In the genomic region with DNA sequence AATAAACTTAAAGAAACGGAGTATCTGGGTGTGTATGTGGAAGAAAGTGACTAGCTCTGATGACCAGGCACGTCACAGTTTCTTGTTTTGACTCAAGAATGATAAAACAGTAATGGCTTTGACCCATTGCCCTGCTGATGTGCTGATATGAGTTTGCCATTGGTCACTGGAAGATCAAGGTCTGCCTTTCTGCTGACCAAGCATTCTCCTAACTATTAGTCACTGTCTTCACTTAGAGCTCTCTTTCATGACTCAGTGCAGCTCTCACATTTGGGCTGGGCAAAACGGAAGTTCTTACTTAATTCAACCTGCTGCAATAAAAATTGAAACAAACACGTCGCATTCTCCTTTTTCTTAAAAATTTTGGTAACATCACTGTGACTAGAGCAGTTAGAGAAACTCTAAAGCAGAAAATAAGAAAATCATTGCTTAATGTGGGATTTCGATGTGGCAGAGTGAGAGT, we compare ENCODE assay signal across 9 cellular contexts.
DNase-seq lines count a peak whose midpoint lies in the region; ATAC-seq, FAIRE-seq and TF ChIP-seq lines count a peak whose summit lies in the region.
"Had no signal": no experiment of that assay in that cellular context is flagged by ENCODE, and none has a peak within 500 bp of the region (broad histone marks: within the 10 kb centered on the region; RNA-seq: fewer than 3 reads in every experiment).

No MANE protein-coding gene starts in this region.

- H3K9me3 ChIP-seq in K562 (replicated peaks; ENCODE audit: control insufficient read depth, insufficient read depth, low read depth, low read length) (no peaks in the 10 kb centered on the region), mesenchymal stem cell (ENCODE audit: control insufficient read depth, low read length) (no peaks in the 10 kb centered on the region)

- H2BK15ac ChIP-seq in mesenchymal stem cell (ENCODE audit: low read depth, poor library complexity, severe bottlenecking) = no peak overlapping the region

- H2AFZ ChIP-seq in K562 (ENCODE audit: low read depth, low read length) = no peak overlapping the region
- H2AFZ ChIP-seq in mesenchymal stem cell (ENCODE audit: low read depth, low read length) = no peak overlapping the region

- in situ Hi-C loops in K562 (cut with MboI) = no loop called here

- peak; percentile 54; the same call in 1 of the 2 replicates for TF ChIP-seq EP300 in K562 (IDR thresholded peaks at IDR 0.05; ENCODE audit: low read length)

- WGBS in K562 (ENCODE audit: insufficient coverage, low coverage, missing lambda C conversion rate) = 18% methylated on average over 6 of the region's 6 CpGs
- WGBS in mesenchymal stem cell = 0% methylated on average over 3 of the region's 6 CpGs

- H3K9ac ChIP-seq in K562 (ENCODE audit: insufficient read depth in 1 of 2, low read depth in 2 of 2, low read length in 2 of 2) = no peak overlapping the region
- peak overlapping the region; percentile 82 for H3K9ac ChIP-seq in mesenchymal stem cell (ENCODE audit: low read length)

- DNase-seq in A172 (ENCODE audit: low spot score) = peak; percentile 99
- DNase-seq in T follicular helper cell (ENCODE audit: low read depth) = peak; percentile 24
- DNase-seq in K562 (ENCODE audit: extremely low read depth in 1 of 4, low spot score in 3 of 4) = peak; percentile 20 to 77 (median 40)
- peak; percentile 93 for DNase-seq in mesenchymal stem cell
- peak; percentile 31 to 58 for DNase-seq in stimulated activated naive CD8-positive, alpha-beta T cell treated with anti-CD3 and anti-CD28 coated beads, Interleukin-15, amount 100 ng/mL, for 72 hours
- no peak for DNase-seq in NCI-H2081 treated with DMSO at 0.1 percent for 48 hours (lab: John Stamatoyannopoulos, UW)

- peak; percentile 95 for ATAC-seq in GM19025 (IDR thresholded peaks at IDR 0.05; ENCODE audit: low read depth, unreplicated experiment)
- ATAC-seq in HG03135 (IDR thresholded peaks at IDR 0.05; ENCODE audit: unreplicated experiment) = peak; percentile 93
- ATAC-seq in K562 = peak; percentile 98
- ATAC-seq in stimulated activated naive CD8-positive, alpha-beta T cell treated with anti-CD3 and anti-CD28 coated beads, Interleukin-15, amount 100 ng/mL, for 72 hours = peak; percentile 98

- no peaks in the 10 kb centered on the region for H3K9me1 ChIP-seq in K562 (ENCODE audit: control insufficient read depth, insufficient read depth, low read length)

- peak overlapping the region; percentile 68 to 77 for H3K4me3 Mint-ChIP-seq in stimulated activated naive CD8-positive, alpha-beta T cell treated with anti-CD3 and anti-CD28 coated beads, Interleukin-15, amount 100 ng/mL, for 72 hours

- H3K18ac ChIP-seq in mesenchymal stem cell (ENCODE audit: low read depth in 1 of 2, low read length in 2 of 2) = no peak overlapping the region

- CTCF ChIA-PET in K562 (lab: Yijun Ruan, JAX; ENCODE audit: low intra/inter-chr PET ratio) = no interaction called here

- no peaks in the 10 kb centered on the region; the same call in 2 of the 3 replicates for H3K36me3 ChIP-seq in K562 (ENCODE audit: control insufficient read depth, insufficient read depth, low read length)
- H3K36me3 ChIP-seq in mesenchymal stem cell (ENCODE audit: control insufficient read depth in 1 of 2, insufficient read depth in 2 of 2, low read depth in 1 of 2, low read length in 2 of 2) = no peaks in the 10 kb centered on the region

- no peak overlapping the region for H4K91ac ChIP-seq in mesenchymal stem cell (ENCODE audit: low read length)

- no peak for TF ChIP-seq RAD21 in K562 (CRISPR knock-in tag; conservative IDR thresholded peaks at IDR 0.05 in 1 of 2, IDR thresholded peaks at IDR 0.05 in 1 of 2)

- no peaks in the 10 kb centered on the region for H3K79me1 ChIP-seq in mesenchymal stem cell (replicated peaks; ENCODE audit: low read length, poor library complexity, severe bottlenecking)

- BruUV-seq in K562 (replicated peaks; lab: Mats Ljungman, UMichigan) = no TSS peak

- no peaks in the 10 kb centered on the region for H3K27me3 Mint-ChIP-seq in stimulated activated naive CD8-positive, alpha-beta T cell treated with anti-CD3 and anti-CD28 coated beads, Interleukin-15, amount 100 ng/mL, for 72 hours

- POLR2A ChIA-PET in K562 (lab: Yijun Ruan, JAX) = interaction anchor here (0.5 to 1.9 kb wide), 5 partner anchors 11 to 390 kb away, joined by 3 to 10 read pairs (median 3); partner anchors contain the start of gene BTG1

- H3K27me3 ChIP-seq in K562 (ENCODE audit: control insufficient read depth in 2 of 2, insufficient read depth in 2 of 2, low read length in 2 of 2) (no peaks in the 10 kb centered on the region), mesenchymal stem cell (ENCODE audit: control insufficient read depth in 1 of 2, insufficient read depth in 1 of 2, low read length in 2 of 2) (no peaks in the 10 kb centered on the region)

- H4K20me1 ChIP-seq in K562 (replicated peaks; ENCODE audit: control insufficient read depth, insufficient read depth, low read length) = peaks cover 7% of the 10 kb centered on the region; the same call in 1 of the 2 replicates

- no peak overlapping the region for H3K4ac ChIP-seq in mesenchymal stem cell (ENCODE audit: low read depth in 1 of 2, low read length in 2 of 2)

- TF ChIP-seq CTCF in K562 (IDR thresholded peaks at IDR 0.05 in 2 of 3, conservative IDR thresholded peaks at IDR 0.05 in 1 of 3; ENCODE audit: insufficient read depth in 2 of 3, low read depth in 1 of 3, low read length in 3 of 3) = no peak

- no peak overlapping the region for H3K27ac ChIP-seq in K562 (ENCODE audit: extremely low read depth, low read depth, low read length)
- no peak overlapping the region for H3K27ac ChIP-seq in mesenchymal stem cell (ENCODE audit: low read length, poor library complexity, severe bottlenecking)

- FAIRE-seq in K562 (lab: Jason Lieb, UNC) = peak; percentile 82
- FAIRE-seq: G401.6 had no signal

- peaks cover 5% of the 10 kb centered on the region; the same call in 2 of the 3 replicates for H3K79me2 ChIP-seq in K562 (ENCODE audit: control insufficient read depth, insufficient read depth, low read length)

- no peak overlapping the region for H4K8ac ChIP-seq in mesenchymal stem cell (ENCODE audit: low read length)

- peak overlapping the region; percentile 71 to 84 for H3K27ac Mint-ChIP-seq in stimulated activated naive CD8-positive, alpha-beta T cell treated with anti-CD3 and anti-CD28 coated beads, Interleukin-15, amount 100 ng/mL, for 72 hours

- TF ChIP-seq POLR2A in K562 (conservative IDR thresholded peaks at IDR 0.05) = no peak

- H3K14ac ChIP-seq in mesenchymal stem cell (ENCODE audit: low read length in 2 of 2) = no peak overlapping the region

- H2BK12ac ChIP-seq in mesenchymal stem cell (ENCODE audit: low read length in 2 of 2) = no peak overlapping the region

- H3K4me2 ChIP-seq in K562 (ENCODE audit: insufficient read depth, low read length) = no peak overlapping the region
- H3K4me2 ChIP-seq in mesenchymal stem cell (ENCODE audit: low read length, poor library complexity, severe bottlenecking) = no peak overlapping the region

- H2BK120ac ChIP-seq in mesenchymal stem cell (ENCODE audit: low read depth, low read length) = no peak overlapping the region

- H2AK5ac ChIP-seq in mesenchymal stem cell (ENCODE audit: low read length, severe bottlenecking) = no peak overlapping the region

- H3K23ac ChIP-seq in mesenchymal stem cell (ENCODE audit: low read length in 2 of 2) = no peak overlapping the region

- H3K4me1 ChIP-seq in K562 (replicated peaks in 1 of 2; ENCODE audit: control insufficient read depth in 2 of 2, insufficient read depth in 2 of 2, low read length in 2 of 2) (peaks cover 0 to 12% of the 10 kb centered on the region in 2 experiments; a peak in 3 of 5 replicates), mesenchymal stem cell (ENCODE audit: control insufficient read depth, insufficient read depth, low read depth, low read length) (no peaks in the 10 kb centered on the region)

- no peak overlapping the region for H3K4me3 ChIP-seq in K562
- H3K4me3 ChIP-seq in mesenchymal stem cell (ENCODE audit: insufficient read depth in 1 of 2, low read depth in 1 of 2, low read length in 2 of 2) = peak overlapping the region in 1 of 2 experiments; percentile 20

- intact Hi-C loops in K562 (cut with micrococcal nuclease) = loop anchor here (10.0 kb wide), 1 partner anchor 144 kb away; no protein-coding TSS in a partner anchor

- H2BK5ac ChIP-seq in mesenchymal stem cell (ENCODE audit: low read depth, low read length, poor library complexity, severe bottlenecking) = no peak overlapping the region

- peaks cover 33% of the 10 kb centered on the region for H3K4me1 Mint-ChIP-seq in stimulated activated naive CD8-positive, alpha-beta T cell treated with anti-CD3 and anti-CD28 coated beads, Interleukin-15, amount 100 ng/mL, for 72 hours

- H3K9me3 Mint-ChIP-seq in stimulated activated naive CD8-positive, alpha-beta T cell treated with anti-CD3 and anti-CD28 coated beads, Interleukin-15, amount 100 ng/mL, for 72 hours = no peaks in the 10 kb centered on the region

TF ChIP-seq in K562, 482 proteins besides CTCF, POLR2A, EP300 and RAD21 (continues in another document):
- TF ChIP-seq POLR2H (tag; IDR thresholded peaks at IDR 0.05; ENCODE audit: low read depth) (no peak), NR3C1 (CRISPR knock-in tag; IDR thresholded peaks at IDR 0.05) (no peak), BCL6 (CRISPR knock-in tag; IDR thresholded peaks at IDR 0.05) (no peak), ZNF121 (CRISPR knock-in tag; conservative IDR thresholded peaks at IDR 0.05) (no peak)
- TF ChIP-seq, protein P1, sequence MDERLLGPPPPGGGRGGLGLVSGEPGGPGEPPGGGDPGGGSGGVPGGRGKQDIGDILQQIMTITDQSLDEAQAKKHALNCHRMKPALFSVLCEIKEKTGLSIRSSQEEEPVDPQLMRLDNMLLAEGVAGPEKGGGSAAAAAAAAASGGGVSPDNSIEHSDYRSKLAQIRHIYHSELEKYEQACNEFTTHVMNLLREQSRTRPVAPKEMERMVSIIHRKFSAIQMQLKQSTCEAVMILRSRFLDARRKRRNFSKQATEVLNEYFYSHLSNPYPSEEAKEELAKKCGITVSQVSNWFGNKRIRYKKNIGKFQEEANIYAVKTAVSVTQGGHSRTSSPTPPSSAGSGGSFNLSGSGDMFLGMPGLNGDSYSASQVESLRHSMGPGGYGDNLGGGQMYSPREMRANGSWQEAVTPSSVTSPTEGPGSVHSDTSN (CRISPR knock-in tag; IDR thresholded peaks at IDR 0.05; ENCODE audit: low read depth) = no peak
- TF ChIP-seq, protein P1 (tag; conservative IDR thresholded peaks at IDR 0.05; ENCODE audit: low read depth) = peak; percentile 92
